Comparison of ENCODE assay signal across 34 cellular contexts in genomic region chr12:100940503-100940902, GRCh38.
"Had no signal": no experiment of that assay in that cellular context is flagged by ENCODE, and none has a peak within 500 bp of the region (broad histone marks: within the 10 kb centered on the region; RNA-seq: fewer than 3 reads in every experiment).

No MANE protein-coding gene starts in this region.

- H3K36me3 ChIP-seq: adrenal gland, ascending aorta, brain microvascular endothelial cell, breast epithelium, cardiac muscle cell had no signal

- H3K9me3 ChIP-seq: adrenal gland, ascending aorta, body of pancreas, breast epithelium had no signal

- H3K4me1 ChIP-seq: adrenal gland, ascending aorta, body of pancreas, breast epithelium had no signal

- H3K27ac ChIP-seq: adrenal gland, ascending aorta, body of pancreas, brain microvascular endothelial cell, breast epithelium, cardiac muscle cell had no signal

- DNase-seq: activated effector memory CD4-positive, alpha-beta T cell treated with anti-CD3 and anti-CD28 coated beads, Interleukin-2, amount 50 U/mL, for 16 hours; activated effector memory CD4-positive, alpha-beta T cell treated with Interleukin-2 at 50 U/mL for 16 hours; activated gamma-delta T cell; activated gamma-delta T cell treated with Interleukin-2 at 50 U/mL for 16 hours; activated naive CD4-positive, alpha-beta T cell; activated naive CD4-positive, alpha-beta T cell treated with anti-CD3 and anti-CD28 coated beads for 36 hours; activated naive CD4-positive, alpha-beta T cell treated with anti-CD3 and anti-CD28 coated beads, Interleukin-2, amount 10 ng/mL, durations not matched to agents 7 days and 5 days; activated naive CD4-positive, alpha-beta T cell treated with anti-CD3 and anti-CD28 coated beads, Interleukin-2, amount 50 U/mL, for 16 hours; activated naive CD4-positive, alpha-beta T cell treated with Interleukin-2 at 50 U/mL for 16 hours; activated naive CD8-positive, alpha-beta T cell treated with anti-CD3 and anti-CD28 coated beads for 36 hours; activated naive CD8-positive, alpha-beta T cell treated with anti-CD3 and anti-CD28 coated beads, Interleukin-2, amount 10 ng/mL, durations not matched to agents 7 days and 5 days; activated naive CD8-positive, alpha-beta T cell treated with anti-CD3 and anti-CD28 coated beads, Interleukin-2, amount 50 U/mL, for 24 hours; activated T-cell treated with anti-CD3 and anti-CD28 coated beads, Interleukin-2, amount 50 U/mL, for 1 hour; activated T-cell treated with anti-CD3 and anti-CD28 coated beads, Interleukin-2, amount 50 U/mL, for 24 hours; activated T-cell treated with anti-CD3 and anti-CD28 coated beads, Interleukin-2, amount 50 U/mL, for 4 hours; activated T-cell treated with anti-CD3 and anti-CD28 coated beads, Interleukin-2, amount 50 U/mL, for 48 hours; activated T-cell treated with anti-CD3 and anti-CD28 coated beads, Interleukin-2, amount 50 U/mL, for 72 hours; adrenal gland; amniotic stem cell; amygdala; anterior cingulate cortex; aorta; body of pancreas; brain microvascular endothelial cell; caudate nucleus; central memory CD4-positive, alpha-beta T cell; cerebellar nuclear complex had no signal

- H3K4me3 ChIP-seq: adrenal gland, ascending aorta, body of pancreas, breast epithelium, cardiac muscle cell had no signal

- FAIRE-seq: astrocyte, bronchial epithelial cell had no signal

- ATAC-seq: activated naive CD4-positive, alpha-beta T cell treated with anti-CD3 and anti-CD28 coated beads, Interleukin-2, amount 50 U/mL, for 72 hours; activated naive CD8-positive, alpha-beta T cell treated with anti-CD3 and anti-CD28 coated beads, Interleukin-2, amount 50 U/mL, for 24 hours; activated T-cell treated with anti-CD3 and anti-CD28 coated beads, Interleukin-2, amount 50 U/mL, for 4 hours; activated T-cell treated with anti-CD3 and anti-CD28 coated beads, Interleukin-2, amount 50 U/mL, for 72 hours; activated T-helper 17 cell treated with anti-CD3 and anti-CD28 coated beads, Interleukin-2, amount 50 U/mL, for 72 hours; body of pancreas had no signal

- H3K27me3 ChIP-seq: adrenal gland, ascending aorta, body of pancreas, brain microvascular endothelial cell, breast epithelium, cardiac muscle cell had no signal
